ENCODE assay signal across 24 cellular contexts in the genomic region with DNA sequence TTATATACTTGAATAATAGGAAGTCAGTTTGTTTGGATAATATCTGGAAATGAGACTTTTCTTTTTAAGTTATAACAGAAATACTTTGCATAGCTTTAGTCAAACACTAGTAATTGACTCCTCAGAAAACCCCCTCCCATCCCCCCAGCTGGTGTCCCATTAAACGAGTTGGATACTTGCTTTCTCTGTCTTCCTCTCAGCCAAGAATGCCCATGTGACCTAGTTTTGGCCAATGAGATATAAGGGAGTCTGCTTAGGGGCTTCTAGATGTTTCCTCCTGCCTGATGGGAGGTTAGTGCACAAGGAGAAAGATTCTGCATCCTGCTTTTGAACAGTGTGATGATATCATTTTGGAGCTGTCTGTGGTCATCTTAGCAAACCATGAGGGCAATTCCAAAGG.
"Had no signal": no experiment of that assay in that cellular context is flagged by ENCODE, and none has a peak within 500 bp of the region (broad histone marks: within the 10 kb centered on the region; RNA-seq: fewer than 3 reads in every experiment).

No MANE protein-coding gene starts in this region.

- ATAC-seq: activated CD8-positive, alpha-beta memory T cell treated with anti-CD3 and anti-CD28 coated beads, Interleukin-2, amount 10 ng/mL, durations not matched to agents 7 days and 5 days; activated CD8-positive, alpha-beta T cell treated with anti-CD3 and anti-CD28 coated beads for 36 hours; activated naive CD8-positive, alpha-beta T cell treated with anti-CD3 and anti-CD28 coated beads, Interleukin-2, amount 50 U/mL, for 24 hours; heart right ventricle; left colon; mucosa of descending colon; T-cell had no signal

- H3K4me1 ChIP-seq: colonic mucosa, thyroid gland had no signal

- H3K36me3 ChIP-seq: brain microvascular endothelial cell, colonic mucosa, heart right ventricle, thyroid gland had no signal

- H3K4me3 ChIP-seq: colonic mucosa, heart right ventricle, mucosa of descending colon, thyroid gland had no signal

- H3K27me3 ChIP-seq: brain microvascular endothelial cell, colonic mucosa, heart right ventricle, thyroid gland had no signal

- H3K9me3 ChIP-seq: colonic mucosa, mucosa of descending colon, thyroid gland had no signal

- H3K27ac ChIP-seq: brain microvascular endothelial cell, colonic mucosa, heart right ventricle, thyroid gland, VCaP had no signal

- DNase-seq: activated CD4-positive, alpha-beta T cell treated with anti-CD3 and anti-CD28 coated beads, Interleukin-2, amount 10 ng/mL, durations not matched to agents 7 days and 5 days; activated CD4-positive, CD25-positive, alpha-beta regulatory T cell treated with anti-CD3 and anti-CD28 coated beads, Interleukin-2, amount 50 U/mL, for 72 hours; activated CD8-positive, alpha-beta memory T cell treated with anti-CD3 and anti-CD28 coated beads, Interleukin-2, amount 10 ng/mL, durations not matched to agents 7 days and 5 days; activated CD8-positive, alpha-beta T cell treated with anti-CD3 and anti-CD28 coated beads for 36 hours; activated effector memory CD4-positive, alpha-beta T cell treated with anti-CD3 and anti-CD28 coated beads, Interleukin-2, amount 50 U/mL, for 16 hours; activated naive CD4-positive, alpha-beta T cell treated with anti-CD3 and anti-CD28 coated beads, Interleukin-2, amount 50 U/mL, for 16 hours; activated naive CD8-positive, alpha-beta T cell treated with anti-CD3 and anti-CD28 coated beads, Interleukin-2, amount 50 U/mL, for 24 hours; activated T-cell treated with anti-CD3 and anti-CD28 coated beads for 4 hours; brain microvascular endothelial cell; central memory CD4-positive, alpha-beta T cell; colonic mucosa; foreskin fibroblast; heart right ventricle; islet precursor cell; left colon; mesendoderm; mucosa of descending colon; naive B cell; retina; stimulated activated CD4-positive, alpha-beta T cell treated with anti-CD3 and anti-CD28 coated beads, Interleukin-2, amount 100 ng/mL, for 48 hours; stimulated activated naive CD4-positive, alpha-beta T cell; T-cell; thyroid gland had no signal
